ENCODE assay signal across 17 cellular contexts in the genomic region with DNA sequence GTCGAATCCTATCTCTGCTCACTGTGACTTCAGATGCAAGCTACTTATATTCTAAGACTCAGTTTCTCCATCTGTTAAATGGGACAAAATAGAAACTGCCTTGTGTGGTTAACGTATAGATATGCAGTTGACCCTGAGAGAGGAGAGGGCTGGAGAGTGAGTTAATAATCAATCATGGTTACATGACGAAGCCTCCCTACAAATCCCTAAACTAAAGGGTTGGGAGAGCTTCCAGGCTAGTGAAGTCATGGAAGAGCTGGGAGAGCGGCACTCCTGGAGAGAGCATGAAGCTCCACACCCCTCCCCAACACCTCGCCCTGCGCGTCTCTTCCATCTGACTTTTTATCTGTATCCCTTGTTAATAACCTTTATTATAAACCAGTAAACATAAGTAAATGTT.
DNase-seq lines count a peak whose midpoint lies in the region; ATAC-seq and TF ChIP-seq lines count a peak whose summit lies in the region.
"Had no signal": no experiment of that assay in that cellular context is flagged by ENCODE, and none has a peak within 500 bp of the region (broad histone marks: within the 10 kb centered on the region; RNA-seq: fewer than 3 reads in every experiment).

No MANE protein-coding gene starts in this region.

- DNase-seq in HFFc6 (no peak), SJCRH30 (no peak), mesenchymal stem cell (no peak), foreskin fibroblast (no peak), DMS79 (lab: John Stamatoyannopoulos, UW) (no peak)
- DNase-seq: AML-193; BE2C; CD4-positive, alpha-beta T cell; CD8-positive, alpha-beta memory T cell; DMS 273 treated with DMSO at 0.1 percent for 48 hours; DMS79 treated with DMSO at 0.1 percent for 48 hours; GF-D8; GOT3 had no signal

- no peaks in the 10 kb centered on the region for H3K79me1 ChIP-seq in mesenchymal stem cell (replicated peaks; ENCODE audit: low read length, poor library complexity, severe bottlenecking)

- H3K14ac ChIP-seq in mesenchymal stem cell (ENCODE audit: low read length in 2 of 2) = no peak overlapping the region

- H3K4me1 ChIP-seq in SJCRH30 (peaks cover 17% of the 10 kb centered on the region), mesenchymal stem cell (ENCODE audit: control insufficient read depth, insufficient read depth, low read depth, low read length) (peaks cover 1% of the 10 kb centered on the region)
- H3K4me1 ChIP-seq: BE2C, HAP-1 had no signal

- H3K4me3 ChIP-seq in SJCRH30 (no peak overlapping the region), mesenchymal stem cell (ENCODE audit: insufficient read depth in 1 of 2, low read depth in 1 of 2, low read length in 2 of 2) (no peak overlapping the region), foreskin fibroblast (ENCODE audit: low read depth in 1 of 2, low read length in 2 of 2) (no peak overlapping the region)
- H3K4me3 ChIP-seq: BLaER1 treated with 17β-estradiol and CSF1 and Interleukin-3, amounts not matched to agents 10 nM and 100 nM; HAP-1 had no signal

- peaks cover 1% of the 10 kb centered on the region; the same call in 1 of the 2 replicates for H3K27me3 Mint-ChIP-seq in HFFc6 (ENCODE audit: insufficient read depth)
- H3K27me3 Mint-ChIP-seq: CD4-positive, alpha-beta T cell had no signal

- H3K9me3 Mint-ChIP-seq in HFFc6 = peaks cover 9% of the 10 kb centered on the region
- H3K9me3 Mint-ChIP-seq: CD4-positive, alpha-beta T cell had no signal

- H3K9ac ChIP-seq in mesenchymal stem cell (ENCODE audit: low read length) = no peak overlapping the region
- H3K9ac ChIP-seq: BLaER1 treated with 17β-estradiol and CSF1 and Interleukin-3, amounts not matched to agents 10 nM and 100 nM had no signal

- no peak overlapping the region for H2AFZ ChIP-seq in mesenchymal stem cell (ENCODE audit: low read depth, low read length)

- H3K4me2 ChIP-seq in mesenchymal stem cell (ENCODE audit: low read length, poor library complexity, severe bottlenecking) = no peak overlapping the region
- H3K4me2 ChIP-seq: BLaER1 treated with 17β-estradiol and CSF1 and Interleukin-3, amounts not matched to agents 10 nM and 100 nM had no signal

- H2BK12ac ChIP-seq in mesenchymal stem cell (ENCODE audit: low read length in 2 of 2) = no peak overlapping the region

- no peak overlapping the region for H2BK15ac ChIP-seq in mesenchymal stem cell (ENCODE audit: low read depth, poor library complexity, severe bottlenecking)

- peak overlapping the region; percentile 77 for H3K27ac ChIP-seq in SJCRH30
- peak overlapping the region; percentile 77 for H3K27ac ChIP-seq in mesenchymal stem cell (ENCODE audit: low read length, poor library complexity, severe bottlenecking)
- H3K27ac ChIP-seq: BLaER1 treated with 17β-estradiol and CSF1 and Interleukin-3, amounts not matched to agents 10 nM and 100 nM had no signal

- peaks cover 23% of the 10 kb centered on the region for H3K4me1 Mint-ChIP-seq in HFFc6 (ENCODE audit: low read depth)
- H3K4me1 Mint-ChIP-seq: CD14-positive monocyte; CD8-positive, alpha-beta memory T cell had no signal

- H3K9me3 ChIP-seq in SJCRH30 (replicated peaks) (peaks cover 3% of the 10 kb centered on the region), mesenchymal stem cell (ENCODE audit: control insufficient read depth, low read length) (peaks cover 12% of the 10 kb centered on the region)
- H3K9me3 ChIP-seq: BE2C, HAP-1 had no signal

- no peak overlapping the region for H4K91ac ChIP-seq in mesenchymal stem cell (ENCODE audit: low read length)

- no peak overlapping the region for H2AK5ac ChIP-seq in mesenchymal stem cell (ENCODE audit: low read length, severe bottlenecking)

- no peak overlapping the region for H2BK120ac ChIP-seq in mesenchymal stem cell (ENCODE audit: low read depth, low read length)

- H3K36me3 Mint-ChIP-seq in HFFc6 (ENCODE audit: low read depth) = 0 out of 2 replicates have a peak, but pooled peaks cover 4% of the 10 kb centered on the region
- H3K36me3 Mint-ChIP-seq: CD14-positive monocyte had no signal

- H3K36me3 ChIP-seq in SJCRH30 (no peaks in the 10 kb centered on the region), mesenchymal stem cell (ENCODE audit: control insufficient read depth in 1 of 2, insufficient read depth in 2 of 2, low read depth in 1 of 2, low read length in 2 of 2) (no peaks in the 10 kb centered on the region)
- H3K36me3 ChIP-seq: BE2C; BLaER1 treated with 17β-estradiol and CSF1 and Interleukin-3, amounts not matched to agents 10 nM and 100 nM; HAP-1 had no signal

- H3K4ac ChIP-seq in mesenchymal stem cell (ENCODE audit: low read depth in 1 of 2, low read length in 2 of 2) = no peak overlapping the region

- H2BK5ac ChIP-seq in mesenchymal stem cell (ENCODE audit: low read depth, low read length, poor library complexity, severe bottlenecking) = peak overlapping the region; percentile 8

- H3K27me3 ChIP-seq in SJCRH30 (no peaks in the 10 kb centered on the region), mesenchymal stem cell (ENCODE audit: control insufficient read depth in 1 of 2, insufficient read depth in 1 of 2, low read length in 2 of 2) (no peaks in the 10 kb centered on the region)
- H3K27me3 ChIP-seq: BE2C; BLaER1 treated with 17β-estradiol and CSF1 and Interleukin-3, amounts not matched to agents 10 nM and 100 nM had no signal

- no CpG with 5 or more reads among the region's 7 CpGs for WGBS in mesenchymal stem cell

- ATAC-seq in GM21360 (IDR thresholded peaks at IDR 0.05; ENCODE audit: unreplicated experiment) = no peak

- no peak for TF ChIP-seq CTCF in HFFc6 (IDR thresholded peaks at IDR 0.05)
- no peak for TF ChIP-seq CTCF in foreskin fibroblast (IDR thresholded peaks at IDR 0.05; ENCODE audit: low read depth, low read length)

- no peak overlapping the region for H4K8ac ChIP-seq in mesenchymal stem cell (ENCODE audit: low read length)

- peak overlapping the region; percentile 63; the same call in 1 of the 2 replicates for H3K27ac Mint-ChIP-seq in HFFc6
- H3K27ac Mint-ChIP-seq: CD14-positive monocyte; CD4-positive, alpha-beta T cell had no signal

- no peak overlapping the region for H3K4me3 Mint-ChIP-seq in HFFc6
- H3K4me3 Mint-ChIP-seq: CD14-positive monocyte; CD4-positive, alpha-beta T cell; CD8-positive, alpha-beta memory T cell had no signal

- no peak overlapping the region for H3K23ac ChIP-seq in mesenchymal stem cell (ENCODE audit: low read length in 2 of 2)

- H3K18ac ChIP-seq in mesenchymal stem cell (ENCODE audit: low read depth in 1 of 2, low read length in 2 of 2) = no peak overlapping the region
